13 cellular contexts compared by ENCODE assay signal in the genomic region with DNA sequence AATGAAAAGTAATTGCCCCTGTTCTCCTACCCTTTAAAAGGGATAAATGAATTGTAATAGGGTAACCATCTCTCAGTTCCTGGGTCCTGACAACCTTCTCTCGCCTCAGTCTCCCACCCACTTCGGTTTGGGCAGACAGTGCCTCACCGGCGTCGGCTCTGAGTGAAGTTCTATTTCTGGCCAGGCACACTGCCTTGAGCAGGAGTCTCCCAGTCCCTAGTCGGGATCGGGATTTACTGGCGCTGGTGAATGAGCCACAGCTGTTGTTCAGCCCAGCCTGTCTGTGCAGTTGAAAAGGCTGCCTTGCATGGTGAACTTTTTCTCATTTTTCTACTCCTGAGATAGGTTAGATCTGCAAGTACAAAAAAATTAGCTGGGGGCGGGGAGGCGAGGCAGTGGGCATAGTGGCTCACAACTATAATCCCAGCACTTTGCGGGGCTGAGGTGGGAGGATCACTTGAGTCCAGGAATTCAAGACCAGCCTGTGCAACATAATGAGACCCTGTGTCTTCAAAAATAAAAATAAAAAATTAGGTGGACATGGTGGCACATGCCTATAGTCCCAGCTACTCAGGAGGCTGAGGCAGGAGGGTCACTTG. TPM values are rescaled to one million over a fixed set of nuclear protein-coding genes. Genes with fewer than 3 reads are reported as not detected.
DNase-seq lines count a peak whose midpoint lies in the region; ATAC-seq and TF ChIP-seq lines count a peak whose summit lies in the region.
"Had no signal": no experiment of that assay in that cellular context is flagged by ENCODE, and none has a peak within 500 bp of the region (broad histone marks: within the 10 kb centered on the region; RNA-seq: fewer than 3 reads in every experiment).

No MANE protein-coding gene starts in this region.

- no peak for ATAC-seq in T-helper 17 cell
- ATAC-seq in HG02852 (IDR thresholded peaks at IDR 0.05; ENCODE audit: unreplicated experiment), result no peak
- ATAC-seq: activated CD4-positive, CD25-positive, alpha-beta regulatory T cell treated with anti-CD3 and anti-CD28 coated beads, Interleukin-2, amount 50 U/mL, for 24 hours; body of pancreas had no signal

- peaks cover 12% of the 10 kb centered on the region for H3K4me1 ChIP-seq in testis

- H3K9me3 ChIP-seq in T-helper 17 cell (ENCODE audit: control insufficient read depth, low read length, poor library complexity, severe bottlenecking), result no peaks in the 10 kb centered on the region
- H3K9me3 ChIP-seq in testis, result no peaks in the 10 kb centered on the region
- H3K9me3 ChIP-seq: body of pancreas had no signal

- intact Hi-C loops in testis (cut with DNase I; ENCODE audit: low total_unique reads), result no loop called here

- H3K4me3 Mint-ChIP-seq in T-helper 17 cell, result no peak overlapping the region

- peak overlapping the region in 1 of 2 donors; percentile 44 for H3K27ac ChIP-seq in testis
- H3K27ac ChIP-seq: body of pancreas had no signal

- no peaks in the 10 kb centered on the region for H3K36me3 ChIP-seq in testis (ENCODE audit: low read depth, missing control alignments)

- TF ChIP-seq CTCF in fibroblast of mammary gland (conservative IDR thresholded peaks at IDR 0.05; ENCODE audit: control insufficient read depth, insufficient read depth, low read depth, low read length) (no peak), testis (IDR thresholded peaks at IDR 0.05) (no peak)

- no peak for TF ChIP-seq POLR2A in testis (IDR thresholded peaks at IDR 0.05)

- peak overlapping the region; percentile 47 for H3K27ac Mint-ChIP-seq in T-helper 17 cell

- no peak for DNase-seq in T-helper 17 cell
- peak; percentile 53 for DNase-seq in fibroblast of mammary gland (ENCODE audit: low read depth)
- DNase-seq in myocyte (ENCODE audit: low read depth), result peak; percentile 90
- peak; percentile 52 for DNase-seq in testis
- DNase-seq in NCI-H748 (lab: John Stamatoyannopoulos, UW; ENCODE audit: unreplicated experiment), result no peak
- no peak for DNase-seq in SW 1271 (lab: John Stamatoyannopoulos, UW)
- no peak for DNase-seq in central memory CD4-positive, alpha-beta T cell
- DNase-seq: Karpas-422, NCI-H2029 had no signal

- no peak overlapping the region for H3K4me3 ChIP-seq in fibroblast of mammary gland (ENCODE audit: control insufficient read depth, low read depth, low read length)
- H3K4me3 ChIP-seq in testis, result no peak overlapping the region
- H3K4me3 ChIP-seq: body of pancreas had no signal

- peaks cover 2% of the 10 kb centered on the region for H3K36me3 Mint-ChIP-seq in T-helper 17 cell (ENCODE audit: low read depth)

- no peaks in the 10 kb centered on the region for H3K27me3 Mint-ChIP-seq in T-helper 17 cell

- WGBS in testis, 2 donors, result 57 to 61% methylated on average over 11 of the region's 11 CpGs

- H3K4me1 Mint-ChIP-seq in T-helper 17 cell, result peaks cover 27% of the 10 kb centered on the region

- no peaks in the 10 kb centered on the region for H3K27me3 ChIP-seq in testis
- H3K27me3 ChIP-seq: body of pancreas had no signal

RNA-seq across cellular contexts. Expression of a gene that starts 7.4 kb away (rescaled TPM):
- total RNA-seq in T-helper 17 cell (10 to 100 TPM; 54.8 to 72.8 TPM), myocyte (80.3 and 90.4 TPM in 2 replicates), testis (10 to 100 TPM; 61.9 to 70.2 TPM)
- polyA plus RNA-seq in myocyte (2012), result 86.9 TPM
- 98.4 TPM for polyA plus RNA-seq in testis (ENCODE audit: insufficient read depth, low read depth, low replicate concordance)

RNA-seq across cellular contexts. Expression of a gene that starts 44.5 kb away (rescaled TPM):
- total RNA-seq in T-helper 17 cell, result 1 to 10 TPM; 1.5 to 1.9 TPM
- total RNA-seq in myocyte, result 5.2 and 13.0 TPM in 2 replicates
- 3.2 TPM for polyA plus RNA-seq in myocyte (2012)
- total RNA-seq in testis, result 1 to 10 TPM; 2.5 to 3.8 TPM
- 2.6 TPM for polyA plus RNA-seq in testis (ENCODE audit: insufficient read depth, low read depth, low replicate concordance)

RNA-seq across cellular contexts. Expression of a gene that starts 50.8 kb away (rescaled TPM):
- total RNA-seq in T-helper 17 cell, result not detected
- not detected in 2 replicates for total RNA-seq in myocyte
- polyA plus RNA-seq in myocyte (2012), result not detected
- not detected for total RNA-seq in testis
- not detected for polyA plus RNA-seq in testis (ENCODE audit: insufficient read depth, low read depth, low replicate concordance)
- total RNA-seq: body of pancreas had no signal
- polyA plus RNA-seq: thymus had no signal

Comparison
In these comparisons a context has a peak if more than half of its experiments do, and no peak if none do; other contexts are left out.
1. DNase-seq: peak in fibroblast of mammary gland (single experiment), myocyte (single experiment) and testis (single experiment); none in T-helper 17 cell (0 of 3), NCI-H748 (single experiment), SW 1271 (0 of 2) and central memory CD4-positive, alpha-beta T cell (single experiment).